In the genomic region with DNA sequence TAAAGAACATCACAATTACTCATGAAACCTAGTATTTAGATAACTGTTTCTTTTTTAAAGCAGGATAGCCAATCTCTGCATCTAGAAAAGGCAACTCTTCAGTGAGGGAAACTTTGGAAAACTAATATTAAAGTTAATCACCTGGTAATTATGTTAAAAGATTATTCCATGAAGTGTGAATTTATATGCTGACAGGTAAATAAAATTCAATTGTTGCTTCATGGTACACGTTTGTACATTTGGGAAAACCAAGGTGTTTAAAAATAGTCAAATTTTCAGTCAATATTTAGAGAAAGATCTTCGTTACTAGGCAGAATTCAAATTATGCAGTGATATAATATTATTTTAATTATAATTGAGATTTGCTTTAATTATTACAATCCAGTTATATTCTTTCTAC, we compare ENCODE assay signal across 7 cellular contexts.
"Had no signal": no experiment of that assay in that cellular context is flagged by ENCODE, and none has a peak within 500 bp of the region (broad histone marks: within the 10 kb centered on the region; RNA-seq: fewer than 3 reads in every experiment).

No MANE protein-coding gene starts in this region.

- ATAC-seq: GM12878 had no signal

- DNase-seq: GDM1, GF-D8 had no signal

- H3K4me3 ChIP-seq: GM12878 had no signal

- FAIRE-seq: GM12878, GM12891, GM12892, GM18507, GM19239 had no signal
